Comparison of ENCODE assay signal across 1 cellular context in the genomic region with DNA sequence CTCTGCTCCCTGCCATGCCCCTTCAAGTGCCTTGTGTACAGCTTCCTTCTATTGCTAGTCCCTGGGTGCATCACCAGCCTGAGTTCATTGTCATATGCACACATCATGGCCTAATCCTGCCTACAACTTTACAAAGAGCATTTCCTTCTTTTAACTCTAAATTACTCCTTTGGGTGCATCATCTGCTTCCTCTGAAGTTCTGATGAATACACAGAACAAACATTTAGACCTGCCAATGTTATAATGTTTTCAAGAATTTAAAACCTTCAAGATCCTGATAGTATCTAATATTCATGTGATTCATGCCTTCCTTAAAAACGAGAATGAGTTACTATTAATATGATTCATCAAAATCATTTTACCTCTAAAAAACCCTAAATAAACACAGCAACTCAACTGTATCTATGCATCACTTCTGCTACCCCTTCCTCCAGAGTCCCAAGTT.
TF ChIP-seq lines count a peak whose summit lies in the region.

No MANE protein-coding gene starts in this region.

TF ChIP-seq in IMR-90, 13 proteins besides CTCF, POLR2A, EP300 and RAD21:
- no peak for TF ChIP-seq NFE2L2 (IDR thresholded peaks at IDR 0.05; ENCODE audit: low read depth, low read length)
- TF ChIP-seq MXI1 (IDR thresholded peaks at IDR 0.05; ENCODE audit: borderline replicate concordance, low read depth, low read length) = no peak
- no peak for TF ChIP-seq CHD1 (IDR thresholded peaks at IDR 0.05; ENCODE audit: low read depth, low read length)
- no peak for TF ChIP-seq RFX5 (IDR thresholded peaks at IDR 0.05; ENCODE audit: low read depth, low read length)
- no peak for TF ChIP-seq MAZ (IDR thresholded peaks at IDR 0.05; ENCODE audit: borderline replicate concordance, low read depth, low read length)
- no peak for TF ChIP-seq RCOR1 (IDR thresholded peaks at IDR 0.05; ENCODE audit: insufficient replicate concordance, low read length)
- TF ChIP-seq, protein P1, sequence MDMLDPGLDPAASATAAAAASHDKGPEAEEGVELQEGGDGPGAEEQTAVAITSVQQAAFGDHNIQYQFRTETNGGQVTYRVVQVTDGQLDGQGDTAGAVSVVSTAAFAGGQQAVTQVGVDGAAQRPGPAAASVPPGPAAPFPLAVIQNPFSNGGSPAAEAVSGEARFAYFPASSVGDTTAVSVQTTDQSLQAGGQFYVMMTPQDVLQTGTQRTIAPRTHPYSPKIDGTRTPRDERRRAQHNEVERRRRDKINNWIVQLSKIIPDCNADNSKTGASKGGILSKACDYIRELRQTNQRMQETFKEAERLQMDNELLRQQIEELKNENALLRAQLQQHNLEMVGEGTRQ (IDR thresholded peaks at IDR 0.05; ENCODE audit: low read depth, low read length) = no peak
- TF ChIP-seq, protein P2, sequence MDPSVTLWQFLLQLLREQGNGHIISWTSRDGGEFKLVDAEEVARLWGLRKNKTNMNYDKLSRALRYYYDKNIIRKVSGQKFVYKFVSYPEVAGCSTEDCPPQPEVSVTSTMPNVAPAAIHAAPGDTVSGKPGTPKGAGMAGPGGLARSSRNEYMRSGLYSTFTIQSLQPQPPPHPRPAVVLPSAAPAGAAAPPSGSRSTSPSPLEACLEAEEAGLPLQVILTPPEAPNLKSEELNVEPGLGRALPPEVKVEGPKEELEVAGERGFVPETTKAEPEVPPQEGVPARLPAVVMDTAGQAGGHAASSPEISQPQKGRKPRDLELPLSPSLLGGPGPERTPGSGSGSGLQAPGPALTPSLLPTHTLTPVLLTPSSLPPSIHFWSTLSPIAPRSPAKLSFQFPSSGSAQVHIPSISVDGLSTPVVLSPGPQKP (IDR thresholded peaks at IDR 0.05; ENCODE audit: borderline replicate concordance, low read depth, low read length) = no peak
- TF ChIP-seq CEBPB (IDR thresholded peaks at IDR 0.05; ENCODE audit: low read depth, low read length) = no peak
- TF ChIP-seq FOS (IDR thresholded peaks at IDR 0.05; ENCODE audit: low read depth, low read length) = no peak
- no peak for TF ChIP-seq MAFK (IDR thresholded peaks at IDR 0.05; ENCODE audit: low read depth, low read length)
- TF ChIP-seq SMC3 (IDR thresholded peaks at IDR 0.05; ENCODE audit: low read depth, low read length) = no peak
- no peak for TF ChIP-seq BHLHE40 (IDR thresholded peaks at IDR 0.05; ENCODE audit: low read depth, low read length)
